Comparison of ENCODE assay signal across 25 cellular contexts in genomic region chr19:8814176-8814575, GRCh38. TPM values are rescaled to one million over a fixed set of nuclear protein-coding genes. Genes with fewer than 3 reads are reported as not detected.
DNase-seq lines count a peak whose midpoint lies in the region; ATAC-seq, FAIRE-seq and TF ChIP-seq lines count a peak whose summit lies in the region.
"Had no signal": no experiment of that assay in that cellular context is flagged by ENCODE, and none has a peak within 500 bp of the region (broad histone marks: within the 10 kb centered on the region; RNA-seq: fewer than 3 reads in every experiment).

No MANE protein-coding gene starts in this region.

- no peak for TF ChIP-seq RAD21 in liver (IDR thresholded peaks at IDR 0.05)
- no peak for TF ChIP-seq RAD21 in HepG2 (CRISPR knock-in tag; IDR thresholded peaks at IDR 0.05)

- BruUV-seq in HepG2 (replicated peaks; lab: Mats Ljungman, UMichigan) = no TSS peak

- no peak for FAIRE-seq in HepG2 (lab: Jason Lieb, UNC)
- FAIRE-seq: GM12892, GM18507 had no signal

- no peak for TF ChIP-seq POLR2A in HepG2 (IDR thresholded peaks at IDR 0.05; ENCODE audit: insufficient read depth in 1 of 2, low read depth in 2 of 2, low read length in 2 of 2)

- no peaks in the 10 kb centered on the region for H3K79me2 ChIP-seq in HepG2 (ENCODE audit: insufficient read depth, low read length)

- H3K27me3 Mint-ChIP-seq in endodermal cell (ENCODE audit: insufficient read depth) = no peaks in the 10 kb centered on the region
- H3K27me3 Mint-ChIP-seq: CD4-positive, alpha-beta memory T cell had no signal

- no peak overlapping the region for H3K4me3 Mint-ChIP-seq in endodermal cell
- H3K4me3 Mint-ChIP-seq: CD14-positive monocyte; CD4-positive, alpha-beta memory T cell; HFFc6 had no signal

- CTCF ChIA-PET in HepG2 (lab: Yijun Ruan, JAX; ENCODE audit: low intra/inter-chr PET ratio, low total read pairs) = no interaction called here

- H2AFZ ChIP-seq in HepG2 (ENCODE audit: low read length) = no peak overlapping the region

- H3K27me3 ChIP-seq in liver (ENCODE audit: control insufficient read depth in 4 of 4, insufficient read depth in 4 of 4, low read length in 3 of 4) (no peaks in the 10 kb centered on the region), HepG2 (ENCODE audit: control insufficient read depth in 1 of 2, insufficient read depth in 2 of 2, low read length in 2 of 2) (no peaks in the 10 kb centered on the region), endodermal cell (ENCODE audit: control insufficient read depth, insufficient read depth, low read length, poor library complexity, severe bottlenecking) (no peaks in the 10 kb centered on the region), muscle layer of duodenum (ENCODE audit: low read depth, low read length) (no peaks in the 10 kb centered on the region), thoracic aorta (replicated peaks; ENCODE audit: insufficient read depth) (no peaks in the 10 kb centered on the region)
- H3K27me3 ChIP-seq: BLaER1 had no signal

- H3K27ac Mint-ChIP-seq in endodermal cell = no peak overlapping the region
- H3K27ac Mint-ChIP-seq: HFFc6 had no signal

- in situ Hi-C loops in HepG2 (cut with HindIII; ENCODE audit: extremely low pct_ligation_motif_present, low pct_unique_long_range_greater_than_20kb) = no loop called here

- POLR2A ChIA-PET in HepG2 (lab: Yijun Ruan, JAX) = no interaction called here

- H3K9ac ChIP-seq in liver (ENCODE audit: low read depth in 1 of 2, low read length in 2 of 2) (no peak overlapping the region), HepG2 (ENCODE audit: insufficient read depth, low read depth, low read length) (no peak overlapping the region), endodermal cell (ENCODE audit: extremely low read depth, low read length, poor library complexity, severe bottlenecking) (no peak overlapping the region)
- H3K9ac ChIP-seq: BLaER1 had no signal

- TF ChIP-seq CTCF in liver (IDR thresholded peaks at IDR 0.05; ENCODE audit: low read depth, low read length, missing input control) (no peak), HepG2 (CRISPR knock-in tag; IDR thresholded peaks at IDR 0.05) (no peak), endodermal cell (conservative IDR thresholded peaks at IDR 0.05) (no peak), thoracic aorta (IDR thresholded peaks at IDR 0.05) (no peak)

- no peak for TF ChIP-seq EP300 in HepG2 (IDR thresholded peaks at IDR 0.05; ENCODE audit: low read depth in 2 of 2, low read length in 2 of 2)
- no peak for TF ChIP-seq EP300 in HepG2 (CRISPR knock-in tag; IDR thresholded peaks at IDR 0.05; ENCODE audit: borderline replicate concordance)

- peaks cover 95% of the 10 kb centered on the region for H3K36me3 Mint-ChIP-seq in endodermal cell (ENCODE audit: low read depth)

- H3K4me3 ChIP-seq in liver (ENCODE audit: low read depth in 1 of 3, low read length in 3 of 3) (peak overlapping the region in 2 of 3 donors; percentile 36 to 61), HepG2 (replicated peaks in 1 of 3; ENCODE audit: insufficient read depth in 1 of 3, low read depth in 2 of 3, low read length in 3 of 3) (no peak overlapping the region), endodermal cell (ENCODE audit: low read length) (peak overlapping the region; percentile 56), muscle layer of duodenum (ENCODE audit: low read depth in 1 of 2, low read length in 2 of 2) (peak overlapping the region; percentile 18 to 58), thoracic aorta (peak overlapping the region; percentile 8)
- H3K4me3 ChIP-seq: BLaER1 had no signal

- peaks cover 96% of the 10 kb centered on the region for H3K9me3 Mint-ChIP-seq in endodermal cell

- peaks cover 21 to 91% (median 87%) of the 10 kb centered on the region in 4 donors for H3K36me3 ChIP-seq in liver (ENCODE audit: control insufficient read depth in 4 of 4, insufficient read depth in 3 of 4, low read depth in 1 of 4, low read length in 3 of 4)
- peaks cover 5 to 18% of the 10 kb centered on the region in 2 experiments; a peak in 3 of 5 replicates for H3K36me3 ChIP-seq in HepG2 (replicated peaks in 1 of 2; ENCODE audit: control insufficient read depth in 1 of 2, insufficient read depth in 2 of 2, low read length in 2 of 2)
- peaks cover 81% of the 10 kb centered on the region for H3K36me3 ChIP-seq in endodermal cell (ENCODE audit: control insufficient read depth, insufficient read depth, low read length)
- peaks cover 85 to 96% of the 10 kb centered on the region in 2 donors for H3K36me3 ChIP-seq in muscle layer of duodenum (ENCODE audit: control insufficient read depth in 1 of 2, insufficient read depth in 2 of 2, low read length in 2 of 2)
- H3K36me3 ChIP-seq in thoracic aorta = peaks cover 86% of the 10 kb centered on the region

- H4K20me1 ChIP-seq in HepG2 (ENCODE audit: insufficient read depth, low read length) = no peaks in the 10 kb centered on the region
- H4K20me1 ChIP-seq: BLaER1 had no signal

- DNase-seq in HepG2 (ENCODE audit: low spot score) = no peak
- no peak for DNase-seq in endodermal cell
- DNase-seq in thoracic aorta (ENCODE audit: low spot score) = no peak
- no peak for DNase-seq in nucleus accumbens (lab: John Stamatoyannopoulos, UW)
- DNase-seq in DMS 273 (lab: John Stamatoyannopoulos, UW; ENCODE audit: unreplicated experiment) = no peak
- DNase-seq: 8988T; CD4-positive, alpha-beta memory T cell; GDM1; GOT3; H7; HFFc6; IMR-90 had no signal

- H3K4me1 ChIP-seq in liver (ENCODE audit: control insufficient read depth in 4 of 4, insufficient read depth in 4 of 4, low read length in 3 of 4) = no peaks in the 10 kb centered on the region
- H3K4me1 ChIP-seq in HepG2 (ENCODE audit: insufficient read depth, low read length) = no peaks in the 10 kb centered on the region
- no peaks in the 10 kb centered on the region for H3K4me1 ChIP-seq in endodermal cell (ENCODE audit: control insufficient read depth, insufficient read depth, low read length)
- H3K4me1 ChIP-seq in muscle layer of duodenum (ENCODE audit: control insufficient read depth in 1 of 2, insufficient read depth in 2 of 2, low read length in 2 of 2) = no peaks in the 10 kb centered on the region
- no peaks in the 10 kb centered on the region for H3K4me1 ChIP-seq in thoracic aorta (ENCODE audit: control insufficient read depth in 1 of 2, low read depth in 2 of 2)
- H3K4me1 ChIP-seq: BLaER1 had no signal

- no peak overlapping the region for H3K4me2 ChIP-seq in HepG2 (ENCODE audit: low read depth, low read length)
- H3K4me2 ChIP-seq: BLaER1 had no signal

- H3K27ac ChIP-seq in liver (ENCODE audit: low read depth in 1 of 2, low read length in 2 of 2) = no peak overlapping the region
- no peak overlapping the region for H3K27ac ChIP-seq in HepG2 (ENCODE audit: extremely low read length, insufficient read depth, low read length)
- H3K27ac ChIP-seq in endodermal cell (ENCODE audit: low read depth, low read length) = no peak overlapping the region
- no peak overlapping the region for H3K27ac ChIP-seq in muscle layer of duodenum (ENCODE audit: low read length)
- H3K27ac ChIP-seq in thoracic aorta = no peak overlapping the region
- H3K27ac ChIP-seq: BLaER1, HL-60 had no signal

- no peak for ATAC-seq in HepG2
- ATAC-seq in thoracic aorta (ENCODE audit: insufficient number of reproducible peaks, low FRiP score, low read depth) = no peak
- ATAC-seq in GM21390 (IDR thresholded peaks at IDR 0.05; ENCODE audit: unreplicated experiment) = no peak
- ATAC-seq: HCT116 had no signal

- intact Hi-C loops in HepG2 (cut with micrococcal nuclease; ENCODE audit: unreplicated experiment) = no loop called here

- peaks cover 48 to 84% (median 76%) of the 10 kb centered on the region in 4 donors for H3K9me3 ChIP-seq in liver (ENCODE audit: control insufficient read depth in 4 of 4, low read length in 3 of 4)
- peaks cover 98% of the 10 kb centered on the region for H3K9me3 ChIP-seq in HepG2 (ENCODE audit: low read length)
- H3K9me3 ChIP-seq in endodermal cell (ENCODE audit: control insufficient read depth, low read length) = peaks cover 100% of the 10 kb centered on the region
- peaks cover 85 to 86% of the 10 kb centered on the region in 2 donors for H3K9me3 ChIP-seq in muscle layer of duodenum (ENCODE audit: control insufficient read depth in 1 of 2, low read length in 2 of 2)
- peaks cover 96% of the 10 kb centered on the region for H3K9me3 ChIP-seq in thoracic aorta

- 99% methylated on average over 3 of the region's 3 CpGs for WGBS in liver
- 56% methylated on average over 3 of the region's 3 CpGs for WGBS in HepG2 (ENCODE audit: low lambda C conversion rate)
- WGBS in endodermal cell (ENCODE audit: insufficient coverage in 1 of 2, insufficient read length in 1 of 2), 2 experiments = 89 to 100% methylated on average over 1 to 3 of the region's 3 CpGs

- H3K4me1 Mint-ChIP-seq in endodermal cell = no peaks in the 10 kb centered on the region
- H3K4me1 Mint-ChIP-seq: CD14-positive monocyte had no signal

RNA-seq across cellular contexts. Expression of gene ZNF558, which starts 17.9 kb away (rescaled TPM):
- total RNA-seq in liver = 10 to 100 TPM in 1 of 2 donors, 1 to 10 TPM in 1; 8.0 to 21.2 TPM
- polyA plus RNA-seq in liver = 1 to 10 TPM; 4.9 to 6.0 TPM
- 7.9 and 9.5 TPM in 2 replicates for total RNA-seq in HepG2 (2016; rRNA removed; fragmentation: Illumina TruSeq; extraction: Trizol)
- 1.0 and 1.3 TPM in 2 replicates for total RNA-seq in HepG2 (2016; cell fraction: cytosol; rRNA removed; fragmentation: Illumina TruSeq; extraction: Trizol; ENCODE audit: low read depth)
- total RNA-seq in HepG2 (2016; cell fraction: insoluble cytoplasmic fraction; rRNA removed; fragmentation: Illumina TruSeq; extraction: Trizol) = 7.8 and 8.5 TPM in 2 replicates
- total RNA-seq in HepG2 (2016; cell fraction: membrane; rRNA removed; fragmentation: Illumina TruSeq; extraction: Trizol) = 4.8 and 7.5 TPM in 2 replicates
- 13.5 and 14.2 TPM in 2 replicates for total RNA-seq in HepG2 (2016; cell fraction: nucleus; rRNA removed; fragmentation: Illumina TruSeq; extraction: Trizol)
- polyA plus RNA-seq in HepG2 (2011; rRNA removed) = 10.8 and 13.0 TPM in 2 replicates
- 3.4 and 5.0 TPM in 2 replicates for polyA plus RNA-seq in HepG2 (2011; cell fraction: cytosol; rRNA removed)
- polyA plus RNA-seq in HepG2 (2011; cell fraction: nucleus; rRNA removed) = 34.6 and 41.1 TPM in 2 replicates
- 7.0 and 7.2 TPM in 2 replicates for polyA plus RNA-seq in HepG2 (2012)
- 0.59 TPM in 2 replicates for polyA plus RNA-seq in HepG2 (2016; cell fraction: cytosol; fragmentation: Illumina TruSeq; extraction: Trizol; ENCODE audit: low read depth)
- 4.1 and 6.3 TPM in 2 replicates for polyA plus RNA-seq in HepG2 (2016; cell fraction: insoluble cytoplasmic fraction; fragmentation: Illumina TruSeq; extraction: Trizol; ENCODE audit: low read depth)
- polyA plus RNA-seq in HepG2 (2016; cell fraction: membrane; fragmentation: Illumina TruSeq; extraction: Trizol; ENCODE audit: low read depth) = 1.9 and 2.3 TPM in 2 replicates
- 21.3 and 25.8 TPM in 2 replicates for polyA plus RNA-seq in HepG2 (2016; cell fraction: nucleus; fragmentation: Illumina TruSeq; extraction: Trizol; ENCODE audit: insufficient read depth, low read depth)
- 17.5 and 18.8 TPM in 2 replicates for polyA minus RNA-seq in HepG2 (2011; rRNA and poly(A)+ RNA removed; ENCODE audit: low replicate concordance)
- polyA minus RNA-seq in HepG2 (2011; cell fraction: cytosol; rRNA and poly(A)+ RNA removed) = 5.1 and 8.2 TPM in 2 replicates
- polyA minus RNA-seq in HepG2 (2011; cell fraction: nucleus; rRNA and poly(A)+ RNA removed) = 25.2 and 35.7 TPM in 2 replicates
- total RNA-seq in endodermal cell = 10 to 100 TPM in 1 of 2 donors, 1 to 10 TPM in 1; 8.1 to 18.9 TPM
- 23.9 TPM for polyA plus RNA-seq in endodermal cell (2013, experiment 1 of 2)
- 19.5 TPM for polyA plus RNA-seq in endodermal cell (2013, experiment 2 of 2)
- total RNA-seq in thoracic aorta = 10 to 100 TPM; 35.2 to 44.1 TPM

RNA-seq across cellular contexts. Expression of gene MBD3L1, which starts 18.0 kb away (rescaled TPM):
- total RNA-seq in liver = not detected
- not detected for polyA plus RNA-seq in liver
- total RNA-seq in HepG2 (2016; rRNA removed; fragmentation: Illumina TruSeq; extraction: Trizol) = not detected in 2 replicates
- total RNA-seq in HepG2 (2016; cell fraction: cytosol; rRNA removed; fragmentation: Illumina TruSeq; extraction: Trizol; ENCODE audit: low read depth) = not detected in 2 replicates
- total RNA-seq in HepG2 (2016; cell fraction: insoluble cytoplasmic fraction; rRNA removed; fragmentation: Illumina TruSeq; extraction: Trizol) = not detected in 2 replicates
- total RNA-seq in HepG2 (2016; cell fraction: membrane; rRNA removed; fragmentation: Illumina TruSeq; extraction: Trizol) = not detected in 2 replicates
- not detected in 2 replicates for total RNA-seq in HepG2 (2016; cell fraction: nucleus; rRNA removed; fragmentation: Illumina TruSeq; extraction: Trizol)
- not detected in 2 replicates for polyA plus RNA-seq in HepG2 (2011; rRNA removed)
- not detected in 2 replicates for polyA plus RNA-seq in HepG2 (2011; cell fraction: cytosol; rRNA removed)
- not detected in 2 replicates for polyA plus RNA-seq in HepG2 (2011; cell fraction: nucleus; rRNA removed)
- not detected in 2 replicates for polyA plus RNA-seq in HepG2 (2012)
- not detected in 2 replicates for polyA plus RNA-seq in HepG2 (2016; cell fraction: cytosol; fragmentation: Illumina TruSeq; extraction: Trizol; ENCODE audit: low read depth)
- not detected in 2 replicates for polyA plus RNA-seq in HepG2 (2016; cell fraction: insoluble cytoplasmic fraction; fragmentation: Illumina TruSeq; extraction: Trizol; ENCODE audit: low read depth)
- polyA plus RNA-seq in HepG2 (2016; cell fraction: membrane; fragmentation: Illumina TruSeq; extraction: Trizol; ENCODE audit: low read depth) = not detected in 2 replicates
- polyA plus RNA-seq in HepG2 (2016; cell fraction: nucleus; fragmentation: Illumina TruSeq; extraction: Trizol; ENCODE audit: insufficient read depth, low read depth) = not detected in 2 replicates
- not detected in 2 replicates for polyA minus RNA-seq in HepG2 (2011; rRNA and poly(A)+ RNA removed; ENCODE audit: low replicate concordance)
- polyA minus RNA-seq in HepG2 (2011; cell fraction: cytosol; rRNA and poly(A)+ RNA removed) = not detected in 2 replicates
- not detected in 2 replicates for polyA minus RNA-seq in HepG2 (2011; cell fraction: nucleus; rRNA and poly(A)+ RNA removed)
- total RNA-seq in endodermal cell = not detected
- polyA plus RNA-seq in endodermal cell (2013, experiment 1 of 2) = not detected
- not detected for polyA plus RNA-seq in endodermal cell (2013, experiment 2 of 2)
- not detected for total RNA-seq in thoracic aorta
- total RNA-seq: A673; CD4-positive, alpha-beta memory T cell; Daoy; H7; HFFc6; HT1080; IMR-90 had no signal
- polyA plus RNA-seq: AG04450; CD14-positive monocyte; CD4-positive, alpha-beta memory T cell; IMR-90 had no signal

Comparison
In these comparisons a context has a peak if more than half of its experiments do, and no peak if none do; other contexts are left out.
1. H3K4me3 ChIP-seq: peak in liver (2 of 3), endodermal cell (single experiment), muscle layer of duodenum (2 of 2) and thoracic aorta (single experiment); none in HepG2 (0 of 3).